In the genomic region with DNA sequence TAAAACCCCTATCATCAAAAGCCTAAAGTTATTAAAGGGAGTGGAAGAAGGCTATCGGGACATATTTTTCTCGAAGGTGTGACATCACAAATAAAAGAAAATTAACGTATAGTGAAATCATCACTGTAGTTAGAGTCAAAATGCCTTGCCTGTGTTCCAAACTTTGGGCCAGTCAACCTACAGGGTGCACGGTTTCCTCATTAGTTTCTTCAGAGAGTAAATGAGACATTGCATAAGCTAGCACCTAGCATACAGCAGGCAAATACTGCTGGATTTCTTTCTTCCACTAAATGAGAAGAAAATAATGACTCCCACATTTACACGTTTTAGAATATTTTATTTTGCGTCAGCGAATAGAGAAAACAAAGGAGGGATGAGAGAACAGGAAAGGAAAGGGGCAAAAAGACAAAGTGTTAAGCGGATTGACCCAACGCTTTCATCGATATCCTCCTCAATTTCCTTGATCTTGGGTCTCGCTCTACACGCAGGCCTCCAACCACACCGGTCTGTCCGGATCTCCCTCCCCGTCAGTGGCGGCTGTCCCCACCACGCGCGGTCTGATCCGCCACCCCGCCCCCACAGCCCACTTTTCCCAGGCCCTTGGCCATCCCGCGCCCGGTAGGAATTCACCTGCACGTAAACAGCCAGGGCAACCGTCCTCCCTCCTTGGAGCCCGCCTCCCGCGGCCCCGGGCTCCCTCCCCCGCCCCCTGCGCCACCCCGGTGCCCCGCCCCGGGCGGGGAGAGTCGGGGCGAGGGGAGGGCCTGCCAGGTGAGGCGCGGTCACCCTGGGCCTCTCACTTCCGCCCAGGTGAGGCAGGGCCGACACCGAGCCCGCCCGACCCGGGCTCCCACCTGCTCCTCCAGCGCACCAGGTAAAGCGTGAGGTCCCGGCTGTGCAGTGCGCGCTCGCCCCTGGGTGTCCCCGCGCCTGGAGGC, we compare ENCODE assay signal across 8 cellular contexts. TPM values are rescaled to one million over a fixed set of nuclear protein-coding genes. Genes with fewer than 3 reads are reported as not detected.
DNase-seq lines count a peak whose midpoint lies in the region; ATAC-seq and TF ChIP-seq lines count a peak whose summit lies in the region.

A gene with protein sequence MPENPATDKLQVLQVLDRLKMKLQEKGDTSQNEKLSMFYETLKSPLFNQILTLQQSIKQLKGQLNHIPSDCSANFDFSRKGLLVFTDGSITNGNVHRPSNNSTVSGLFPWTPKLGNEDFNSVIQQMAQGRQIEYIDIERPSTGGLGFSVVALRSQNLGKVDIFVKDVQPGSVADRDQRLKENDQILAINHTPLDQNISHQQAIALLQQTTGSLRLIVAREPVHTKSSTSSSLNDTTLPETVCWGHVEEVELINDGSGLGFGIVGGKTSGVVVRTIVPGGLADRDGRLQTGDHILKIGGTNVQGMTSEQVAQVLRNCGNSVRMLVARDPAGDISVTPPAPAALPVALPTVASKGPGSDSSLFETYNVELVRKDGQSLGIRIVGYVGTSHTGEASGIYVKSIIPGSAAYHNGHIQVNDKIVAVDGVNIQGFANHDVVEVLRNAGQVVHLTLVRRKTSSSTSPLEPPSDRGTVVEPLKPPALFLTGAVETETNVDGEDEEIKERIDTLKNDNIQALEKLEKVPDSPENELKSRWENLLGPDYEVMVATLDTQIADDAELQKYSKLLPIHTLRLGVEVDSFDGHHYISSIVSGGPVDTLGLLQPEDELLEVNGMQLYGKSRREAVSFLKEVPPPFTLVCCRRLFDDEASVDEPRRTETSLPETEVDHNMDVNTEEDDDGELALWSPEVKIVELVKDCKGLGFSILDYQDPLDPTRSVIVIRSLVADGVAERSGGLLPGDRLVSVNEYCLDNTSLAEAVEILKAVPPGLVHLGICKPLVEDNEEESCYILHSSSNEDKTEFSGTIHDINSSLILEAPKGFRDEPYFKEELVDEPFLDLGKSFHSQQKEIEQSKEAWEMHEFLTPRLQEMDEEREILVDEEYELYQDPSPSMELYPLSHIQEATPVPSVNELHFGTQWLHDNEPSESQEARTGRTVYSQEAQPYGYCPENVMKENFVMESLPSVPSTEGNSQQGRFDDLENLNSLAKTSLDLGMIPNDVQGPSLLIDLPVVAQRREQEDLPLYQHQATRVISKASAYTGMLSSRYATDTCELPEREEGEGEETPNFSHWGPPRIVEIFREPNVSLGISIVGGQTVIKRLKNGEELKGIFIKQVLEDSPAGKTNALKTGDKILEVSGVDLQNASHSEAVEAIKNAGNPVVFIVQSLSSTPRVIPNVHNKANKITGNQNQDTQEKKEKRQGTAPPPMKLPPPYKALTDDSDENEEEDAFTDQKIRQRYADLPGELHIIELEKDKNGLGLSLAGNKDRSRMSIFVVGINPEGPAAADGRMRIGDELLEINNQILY (N-terminal part only) (plus strand): TSS at position 799 of the 938 bp plus-strand sequence. CDS start 20,413 bp downstream, outside the sequence.

- no peaks in the 10 kb centered on the region for H3K9me3 ChIP-seq in esophagus squamous epithelium

- TF ChIP-seq CTCF in esophagus squamous epithelium (IDR thresholded peaks at IDR 0.05) (no peak), natural killer cell (IDR thresholded peaks at IDR 0.05) (no peak)

- H3K27ac Mint-ChIP-seq in natural killer cell: peak within 1 kb of the TSS; percentile 84 to 88

- H3K36me3 ChIP-seq in esophagus squamous epithelium: no peaks in the 10 kb centered on the region

- intact Hi-C loops in esophagus squamous epithelium (cut with DNase I) (no loop called here), natural killer cell (cut with micrococcal nuclease) (no loop called here)

- H3K27me3 ChIP-seq in esophagus squamous epithelium: no peaks in the 10 kb centered on the region

- peak within 1 kb of the TSS; percentile 98 to 99 (median 98) for H3K27ac ChIP-seq in esophagus squamous epithelium

- ATAC-seq in HG02885 (IDR thresholded peaks at IDR 0.05; ENCODE audit: poor library complexity, unreplicated experiment) (peak; percentile 81), natural killer cell (peak; percentile 73 to 78 (median 77))
- peak; percentile 83 for ATAC-seq in stimulated activated naive CD8-positive, alpha-beta T cell treated with anti-CD3 and anti-CD28 coated beads, Interleukin-15, Interleukin-2, amounts not matched to agents 100 U/mL and 50 U/mL, for 24 hours

- H3K4me3 ChIP-seq in esophagus squamous epithelium: peak within 1 kb of the TSS; percentile 85 to 98 (median 91)

- TF ChIP-seq POLR2A in esophagus squamous epithelium (IDR thresholded peaks at IDR 0.05): peak in 2 of 4 donors; percentile 25 to 74

- DNase-seq in NCI-H524 (lab: John Stamatoyannopoulos, UW) (peak; percentile 4 to 50), NCI-H524 treated with DMSO at 0.1 percent for 48 hours (lab: John Stamatoyannopoulos, UW) (no peak), NCI-H460 (ENCODE audit: extremely low read depth, low read depth) (no peak), activated T-cell treated with anti-CD3 and anti-CD28 coated beads for 48 hours (ENCODE audit: low read depth) (peak; percentile 46), esophagus squamous epithelium (lab: John Stamatoyannopoulos, UW) (no peak), natural killer cell (peak; percentile 27)
- peak; percentile 62 for DNase-seq in stimulated activated naive CD8-positive, alpha-beta T cell treated with anti-CD3 and anti-CD28 coated beads, Interleukin-15, Interleukin-2, amounts not matched to agents 100 U/mL and 50 U/mL, for 24 hours

- H3K4me3 Mint-ChIP-seq in natural killer cell: peak within 1 kb of the TSS; percentile 95

- 3 to 12% methylated on average over 21 of the region's 54 CpGs for whole genome bisulfite sequencing in esophagus squamous epithelium, 2 donors

- H3K36me3 Mint-ChIP-seq in natural killer cell: no peaks in the 10 kb centered on the region

- H3K4me1 ChIP-seq in esophagus squamous epithelium: peaks cover 4 to 50% (median 6%) of the 10 kb centered on the region in 3 donors

- H3K9me3 Mint-ChIP-seq in natural killer cell: no peaks in the 10 kb centered on the region

- H3K27me3 Mint-ChIP-seq in natural killer cell (ENCODE audit: low read depth in 2 of 2): no peaks in the 10 kb centered on the region

- H3K4me1 Mint-ChIP-seq in natural killer cell: peaks cover 14 to 17% of the 10 kb centered on the region in 2 donors

RNA-seq across cellular contexts. Expression of the gene that starts here (rescaled TPM):
- total RNA-seq in NCI-H460 (2014; rRNA removed; shearing (Covaris generic)): 18.9 and 21.1 TPM in 2 replicates
- polyA plus RNA-seq in NCI-H460 (2014; cell fraction: nucleus; rRNA removed): 13.1 and 18.5 TPM in 2 replicates
- total RNA-seq in esophagus squamous epithelium: 100 to 1,000 TPM in 1 of 4 donors, 10 to 100 TPM in 3; 47.6 to 105 (median 70.8) TPM
- 10 to 100 TPM; 15.0 to 18.5 (median 16.7) TPM for total RNA-seq in natural killer cell

Comparison
In these comparisons a context has a peak if more than half of its experiments do, and no peak if none do; other contexts are left out.
1. DNase-seq: peak in NCI-H524 (2 of 2), activated T-cell treated with anti-CD3 and anti-CD28 coated beads for 48 hours (single experiment), natural killer cell (single experiment) and stimulated activated naive CD8-positive, alpha-beta T cell treated with anti-CD3 and anti-CD28 coated beads, Interleukin-15, Interleukin-2, amounts not matched to agents 100 U/mL and 50 U/mL, for 24 hours (single experiment); none in NCI-H524 treated with DMSO at 0.1 percent for 48 hours (single experiment), NCI-H460 (single experiment) and esophagus squamous epithelium (single experiment).
2. Peak in every context shown above with its lines, with median percentiles within 50 percentile points of each other: ATAC-seq.